1 cellular context compared by ENCODE assay signal in the genomic region with DNA sequence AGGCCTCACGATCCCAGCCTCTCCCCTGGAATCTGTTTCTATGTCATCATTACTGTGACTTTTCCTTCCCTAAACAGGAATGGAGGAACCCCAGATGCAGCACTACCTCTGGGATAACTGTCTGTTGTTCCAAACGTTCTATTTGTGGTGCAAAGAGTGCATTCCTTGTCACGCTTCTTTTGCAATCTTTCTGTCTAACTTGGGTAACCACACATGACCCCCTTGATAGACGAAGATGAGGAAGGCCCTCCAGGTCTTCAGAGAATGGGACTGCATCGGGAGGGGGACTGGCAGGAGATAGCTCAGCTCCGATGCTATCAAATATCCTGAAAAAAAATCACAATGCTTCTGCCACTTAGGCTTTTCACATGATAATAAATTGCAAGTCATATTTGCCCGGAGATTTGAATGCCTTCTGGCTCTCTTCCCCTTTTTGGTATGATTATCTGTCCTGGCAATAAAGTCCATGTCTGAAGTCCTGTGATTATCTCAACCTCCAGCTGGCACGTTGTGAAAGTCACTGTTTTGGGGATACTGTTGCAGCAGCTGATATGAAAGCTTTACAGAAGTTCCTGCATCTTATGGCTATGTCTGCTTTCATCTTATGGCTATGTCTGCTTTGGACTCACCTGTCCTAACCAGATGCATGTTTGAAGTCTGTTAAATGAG.
TF ChIP-seq lines count a peak whose summit lies in the region.

No MANE protein-coding gene starts in this region.

TF ChIP-seq in K562, 482 proteins besides CTCF, POLR2A, EP300 and RAD21 (continued from another document and continues in another):
- TF ChIP-seq ZFX (CRISPR knock-in tag; IDR thresholded peaks at IDR 0.05) = peak; percentile 20; the same call in 1 of the 2 replicates
- no peak for TF ChIP-seq ZNF717 (CRISPR knock-in tag; IDR thresholded peaks at IDR 0.05)
- TF ChIP-seq ZNF75A (CRISPR knock-in tag; IDR thresholded peaks at IDR 0.05) = 0 out of 2 replicates have a peak, but pooled peaks have one; percentile 58
- TF ChIP-seq TCF7 (IDR thresholded peaks at IDR 0.05; ENCODE audit: borderline replicate concordance) = peak; percentile 65; the same call in 1 of the 2 replicates
- peak; percentile 82 for TF ChIP-seq ZNF583 (CRISPR knock-in tag; IDR thresholded peaks at IDR 0.05)
- TF ChIP-seq, protein P1, sequence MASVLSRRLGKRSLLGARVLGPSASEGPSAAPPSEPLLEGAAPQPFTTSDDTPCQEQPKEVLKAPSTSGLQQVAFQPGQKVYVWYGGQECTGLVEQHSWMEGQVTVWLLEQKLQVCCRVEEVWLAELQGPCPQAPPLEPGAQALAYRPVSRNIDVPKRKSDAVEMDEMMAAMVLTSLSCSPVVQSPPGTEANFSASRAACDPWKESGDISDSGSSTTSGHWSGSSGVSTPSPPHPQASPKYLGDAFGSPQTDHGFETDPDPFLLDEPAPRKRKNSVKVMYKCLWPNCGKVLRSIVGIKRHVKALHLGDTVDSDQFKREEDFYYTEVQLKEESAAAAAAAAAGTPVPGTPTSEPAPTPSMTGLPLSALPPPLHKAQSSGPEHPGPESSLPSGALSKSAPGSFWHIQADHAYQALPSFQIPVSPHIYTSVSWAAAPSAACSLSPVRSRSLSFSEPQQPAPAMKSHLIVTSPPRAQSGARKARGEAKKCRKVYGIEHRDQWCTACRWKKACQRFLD (CRISPR knock-in tag; IDR thresholded peaks at IDR 0.05) = peak; percentile 96
- TF ChIP-seq CBFA2T2 (conservative IDR thresholded peaks at IDR 0.05) = peak; percentile 92
- TF ChIP-seq, protein P2, sequence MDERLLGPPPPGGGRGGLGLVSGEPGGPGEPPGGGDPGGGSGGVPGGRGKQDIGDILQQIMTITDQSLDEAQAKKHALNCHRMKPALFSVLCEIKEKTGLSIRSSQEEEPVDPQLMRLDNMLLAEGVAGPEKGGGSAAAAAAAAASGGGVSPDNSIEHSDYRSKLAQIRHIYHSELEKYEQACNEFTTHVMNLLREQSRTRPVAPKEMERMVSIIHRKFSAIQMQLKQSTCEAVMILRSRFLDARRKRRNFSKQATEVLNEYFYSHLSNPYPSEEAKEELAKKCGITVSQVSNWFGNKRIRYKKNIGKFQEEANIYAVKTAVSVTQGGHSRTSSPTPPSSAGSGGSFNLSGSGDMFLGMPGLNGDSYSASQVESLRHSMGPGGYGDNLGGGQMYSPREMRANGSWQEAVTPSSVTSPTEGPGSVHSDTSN (CRISPR knock-in tag; IDR thresholded peaks at IDR 0.05; ENCODE audit: low read depth) = no peak
- TF ChIP-seq, protein P2 (tag; conservative IDR thresholded peaks at IDR 0.05; ENCODE audit: low read depth) = peak; percentile 47; the same call in 1 of the 2 replicates
- peak; percentile 83 for TF ChIP-seq HDAC3 (IDR thresholded peaks at IDR 0.05; ENCODE audit: borderline replicate concordance, partially characterized antibody)
- peak; percentile 95 for TF ChIP-seq TCF3 (CRISPR knock-in tag; IDR thresholded peaks at IDR 0.05)
- TF ChIP-seq RBBP5 (IDR thresholded peaks at IDR 0.05; ENCODE audit: borderline replicate concordance, insufficient read depth, low read length, poor library complexity, severe bottlenecking) = no peak
- TF ChIP-seq RB1 (IDR thresholded peaks at IDR 0.05; ENCODE audit: low read depth) = no peak
- 0 out of 2 replicates have a peak, but pooled peaks have one; percentile 21 for TF ChIP-seq NCOA1 (IDR thresholded peaks at IDR 0.05; ENCODE audit: low read depth)
- TF ChIP-seq SMAD4 (CRISPR knock-in tag; conservative IDR thresholded peaks at IDR 0.05) = peak; percentile 96
- TF ChIP-seq, protein P3, sequence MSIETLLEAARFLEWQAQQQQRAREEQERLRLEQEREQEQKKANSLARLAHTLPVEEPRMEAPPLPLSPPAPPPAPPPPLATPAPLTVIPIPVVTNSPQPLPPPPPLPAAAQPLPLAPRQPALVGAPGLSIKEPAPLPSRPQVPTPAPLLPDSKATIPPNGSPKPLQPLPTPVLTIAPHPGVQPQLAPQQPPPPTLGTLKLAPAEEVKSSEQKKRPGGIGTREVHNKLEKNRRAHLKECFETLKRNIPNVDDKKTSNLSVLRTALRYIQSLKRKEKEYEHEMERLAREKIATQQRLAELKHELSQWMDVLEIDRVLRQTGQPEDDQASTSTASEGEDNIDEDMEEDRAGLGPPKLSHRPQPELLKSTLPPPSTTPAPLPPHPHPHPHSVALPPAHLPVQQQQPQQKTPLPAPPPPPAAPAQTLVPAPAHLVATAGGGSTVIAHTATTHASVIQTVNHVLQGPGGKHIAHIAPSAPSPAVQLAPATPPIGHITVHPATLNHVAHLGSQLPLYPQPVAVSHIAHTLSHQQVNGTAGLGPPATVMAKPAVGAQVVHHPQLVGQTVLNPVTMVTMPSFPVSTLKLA (conservative IDR thresholded peaks at IDR 0.05) = peak in 1 of 2 experiments; percentile 28; a peak in 1 of 4 replicates
- peak; percentile 90 for TF ChIP-seq ZNF589 (CRISPR knock-in tag; IDR thresholded peaks at IDR 0.05; ENCODE audit: low read depth)
- TF ChIP-seq ZBTB17 (CRISPR knock-in tag; IDR thresholded peaks at IDR 0.05) = peak; percentile 71; the same call in 1 of the 2 replicates
- TF ChIP-seq TEAD4 (IDR thresholded peaks at IDR 0.05; ENCODE audit: low read length) = peak; percentile 98
- TF ChIP-seq TEAD4 (CRISPR knock-in tag; IDR thresholded peaks at IDR 0.05; ENCODE audit: borderline replicate concordance) = no peak
- TF ChIP-seq RBFOX2 (IDR thresholded peaks at IDR 0.05; ENCODE audit: low read depth, low read length) = no peak
- TF ChIP-seq, protein P4, sequence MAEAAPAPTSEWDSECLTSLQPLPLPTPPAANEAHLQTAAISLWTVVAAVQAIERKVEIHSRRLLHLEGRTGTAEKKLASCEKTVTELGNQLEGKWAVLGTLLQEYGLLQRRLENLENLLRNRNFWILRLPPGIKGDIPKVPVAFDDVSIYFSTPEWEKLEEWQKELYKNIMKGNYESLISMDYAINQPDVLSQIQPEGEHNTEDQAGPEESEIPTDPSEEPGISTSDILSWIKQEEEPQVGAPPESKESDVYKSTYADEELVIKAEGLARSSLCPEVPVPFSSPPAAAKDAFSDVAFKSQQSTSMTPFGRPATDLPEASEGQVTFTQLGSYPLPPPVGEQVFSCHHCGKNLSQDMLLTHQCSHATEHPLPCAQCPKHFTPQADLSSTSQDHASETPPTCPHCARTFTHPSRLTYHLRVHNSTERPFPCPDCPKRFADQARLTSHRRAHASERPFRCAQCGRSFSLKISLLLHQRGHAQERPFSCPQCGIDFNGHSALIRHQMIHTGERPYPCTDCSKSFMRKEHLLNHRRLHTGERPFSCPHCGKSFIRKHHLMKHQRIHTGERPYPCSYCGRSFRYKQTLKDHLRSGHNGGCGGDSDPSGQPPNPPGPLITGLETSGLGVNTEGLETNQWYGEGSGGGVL (CRISPR knock-in tag; IDR thresholded peaks at IDR 0.05) = no peak
- peak; percentile 91 to 93 for TF ChIP-seq KDM1A (IDR thresholded peaks at IDR 0.05)
- TF ChIP-seq HDAC2 (IDR thresholded peaks at IDR 0.05) = peak; percentile 97
- TF ChIP-seq BHLHE40 (IDR thresholded peaks at IDR 0.05; ENCODE audit: low read length) = peak; percentile 51; the same call in 1 of the 2 replicates
- peak; percentile 57 for TF ChIP-seq ZNF316 (IDR thresholded peaks at IDR 0.05)
- TF ChIP-seq ZNF41 (CRISPR knock-in tag; conservative IDR thresholded peaks at IDR 0.05) = peak; percentile 67; the same call in 1 of the 2 replicates
- TF ChIP-seq ARID1B (IDR thresholded peaks at IDR 0.05) = peak; percentile 96
- peak; percentile 76 for TF ChIP-seq ELF4 (CRISPR knock-in tag; IDR thresholded peaks at IDR 0.05)
- TF ChIP-seq, protein P5, sequence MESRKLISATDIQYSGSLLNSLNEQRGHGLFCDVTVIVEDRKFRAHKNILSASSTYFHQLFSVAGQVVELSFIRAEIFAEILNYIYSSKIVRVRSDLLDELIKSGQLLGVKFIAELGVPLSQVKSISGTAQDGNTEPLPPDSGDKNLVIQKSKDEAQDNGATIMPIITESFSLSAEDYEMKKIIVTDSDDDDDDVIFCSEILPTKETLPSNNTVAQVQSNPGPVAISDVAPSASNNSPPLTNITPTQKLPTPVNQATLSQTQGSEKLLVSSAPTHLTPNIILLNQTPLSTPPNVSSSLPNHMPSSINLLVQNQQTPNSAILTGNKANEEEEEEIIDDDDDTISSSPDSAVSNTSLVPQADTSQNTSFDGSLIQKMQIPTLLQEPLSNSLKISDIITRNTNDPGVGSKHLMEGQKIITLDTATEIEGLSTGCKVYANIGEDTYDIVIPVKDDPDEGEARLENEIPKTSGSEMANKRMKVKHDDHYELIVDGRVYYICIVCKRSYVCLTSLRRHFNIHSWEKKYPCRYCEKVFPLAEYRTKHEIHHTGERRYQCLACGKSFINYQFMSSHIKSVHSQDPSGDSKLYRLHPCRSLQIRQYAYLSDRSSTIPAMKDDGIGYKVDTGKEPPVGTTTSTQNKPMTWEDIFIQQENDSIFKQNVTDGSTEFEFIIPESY (CRISPR knock-in tag; IDR thresholded peaks at IDR 0.05) = 0 out of 2 replicates have a peak, but pooled peaks have one; percentile 29
- TF ChIP-seq ZBED1 (IDR thresholded peaks at IDR 0.05) = peak; percentile 59; the same call in 1 of the 2 replicates
- peak; percentile 97 for TF ChIP-seq PML (IDR thresholded peaks at IDR 0.05; ENCODE audit: low read length)
- TF ChIP-seq, protein P6, sequence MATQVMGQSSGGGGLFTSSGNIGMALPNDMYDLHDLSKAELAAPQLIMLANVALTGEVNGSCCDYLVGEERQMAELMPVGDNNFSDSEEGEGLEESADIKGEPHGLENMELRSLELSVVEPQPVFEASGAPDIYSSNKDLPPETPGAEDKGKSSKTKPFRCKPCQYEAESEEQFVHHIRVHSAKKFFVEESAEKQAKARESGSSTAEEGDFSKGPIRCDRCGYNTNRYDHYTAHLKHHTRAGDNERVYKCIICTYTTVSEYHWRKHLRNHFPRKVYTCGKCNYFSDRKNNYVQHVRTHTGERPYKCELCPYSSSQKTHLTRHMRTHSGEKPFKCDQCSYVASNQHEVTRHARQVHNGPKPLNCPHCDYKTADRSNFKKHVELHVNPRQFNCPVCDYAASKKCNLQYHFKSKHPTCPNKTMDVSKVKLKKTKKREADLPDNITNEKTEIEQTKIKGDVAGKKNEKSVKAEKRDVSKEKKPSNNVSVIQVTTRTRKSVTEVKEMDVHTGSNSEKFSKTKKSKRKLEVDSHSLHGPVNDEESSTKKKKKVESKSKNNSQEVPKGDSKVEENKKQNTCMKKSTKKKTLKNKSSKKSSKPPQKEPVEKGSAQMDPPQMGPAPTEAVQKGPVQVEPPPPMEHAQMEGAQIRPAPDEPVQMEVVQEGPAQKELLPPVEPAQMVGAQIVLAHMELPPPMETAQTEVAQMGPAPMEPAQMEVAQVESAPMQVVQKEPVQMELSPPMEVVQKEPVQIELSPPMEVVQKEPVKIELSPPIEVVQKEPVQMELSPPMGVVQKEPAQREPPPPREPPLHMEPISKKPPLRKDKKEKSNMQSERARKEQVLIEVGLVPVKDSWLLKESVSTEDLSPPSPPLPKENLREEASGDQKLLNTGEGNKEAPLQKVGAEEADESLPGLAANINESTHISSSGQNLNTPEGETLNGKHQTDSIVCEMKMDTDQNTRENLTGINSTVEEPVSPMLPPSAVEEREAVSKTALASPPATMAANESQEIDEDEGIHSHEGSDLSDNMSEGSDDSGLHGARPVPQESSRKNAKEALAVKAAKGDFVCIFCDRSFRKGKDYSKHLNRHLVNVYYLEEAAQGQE (CRISPR knock-in tag; IDR thresholded peaks at IDR 0.05; ENCODE audit: low read depth) = no peak
- TF ChIP-seq, protein P7, sequence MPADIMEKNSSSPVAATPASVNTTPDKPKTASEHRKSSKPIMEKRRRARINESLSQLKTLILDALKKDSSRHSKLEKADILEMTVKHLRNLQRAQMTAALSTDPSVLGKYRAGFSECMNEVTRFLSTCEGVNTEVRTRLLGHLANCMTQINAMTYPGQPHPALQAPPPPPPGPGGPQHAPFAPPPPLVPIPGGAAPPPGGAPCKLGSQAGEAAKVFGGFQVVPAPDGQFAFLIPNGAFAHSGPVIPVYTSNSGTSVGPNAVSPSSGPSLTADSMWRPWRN (IDR thresholded peaks at IDR 0.05; ENCODE audit: low read depth) = peak; percentile 88
- peak; percentile 69; the same call in 1 of the 2 replicates for TF ChIP-seq ZNF584 (CRISPR knock-in tag; IDR thresholded peaks at IDR 0.05; ENCODE audit: low read depth)
- peak; percentile 48 for TF ChIP-seq CEBPG (CRISPR knock-in tag; IDR thresholded peaks at IDR 0.05)
- 0 out of 4 replicates have a peak, but pooled peaks of 1 of the 2 experiments have one; percentile 30 for TF ChIP-seq CEBPG (tag; conservative IDR thresholded peaks at IDR 0.05 in 1 of 2, IDR thresholded peaks at IDR 0.05 in 1 of 2)
- TF ChIP-seq, protein P8, sequence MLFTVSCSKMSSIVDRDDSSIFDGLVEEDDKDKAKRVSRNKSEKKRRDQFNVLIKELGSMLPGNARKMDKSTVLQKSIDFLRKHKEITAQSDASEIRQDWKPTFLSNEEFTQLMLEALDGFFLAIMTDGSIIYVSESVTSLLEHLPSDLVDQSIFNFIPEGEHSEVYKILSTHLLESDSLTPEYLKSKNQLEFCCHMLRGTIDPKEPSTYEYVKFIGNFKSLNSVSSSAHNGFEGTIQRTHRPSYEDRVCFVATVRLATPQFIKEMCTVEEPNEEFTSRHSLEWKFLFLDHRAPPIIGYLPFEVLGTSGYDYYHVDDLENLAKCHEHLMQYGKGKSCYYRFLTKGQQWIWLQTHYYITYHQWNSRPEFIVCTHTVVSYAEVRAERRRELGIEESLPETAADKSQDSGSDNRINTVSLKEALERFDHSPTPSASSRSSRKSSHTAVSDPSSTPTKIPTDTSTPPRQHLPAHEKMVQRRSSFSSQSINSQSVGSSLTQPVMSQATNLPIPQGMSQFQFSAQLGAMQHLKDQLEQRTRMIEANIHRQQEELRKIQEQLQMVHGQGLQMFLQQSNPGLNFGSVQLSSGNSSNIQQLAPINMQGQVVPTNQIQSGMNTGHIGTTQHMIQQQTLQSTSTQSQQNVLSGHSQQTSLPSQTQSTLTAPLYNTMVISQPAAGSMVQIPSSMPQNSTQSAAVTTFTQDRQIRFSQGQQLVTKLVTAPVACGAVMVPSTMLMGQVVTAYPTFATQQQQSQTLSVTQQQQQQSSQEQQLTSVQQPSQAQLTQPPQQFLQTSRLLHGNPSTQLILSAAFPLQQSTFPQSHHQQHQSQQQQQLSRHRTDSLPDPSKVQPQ (CRISPR knock-in tag; IDR thresholded peaks at IDR 0.05; ENCODE audit: borderline replicate concordance) = 0 out of 2 replicates have a peak, but pooled peaks have one; percentile 52
- TF ChIP-seq ZNF239 (CRISPR knock-in tag; IDR thresholded peaks at IDR 0.05) = peak; percentile 74
- TF ChIP-seq MEIS2 (IDR thresholded peaks at IDR 0.05; ENCODE audit: partially characterized antibody) = peak; percentile 55
- TF ChIP-seq SPI1 (IDR thresholded peaks at IDR 0.05; ENCODE audit: borderline replicate concordance, low read depth, low read length) = peak; percentile 95
- TF ChIP-seq ZNF253 (CRISPR knock-in tag; conservative IDR thresholded peaks at IDR 0.05) = no peak
- TF ChIP-seq TEAD1 (CRISPR knock-in tag; IDR thresholded peaks at IDR 0.05) = peak in 1 of 2 experiments; percentile 94; a peak in 3 of 4 replicates
- 0 out of 2 replicates have a peak, but pooled peaks have one; percentile 34 for TF ChIP-seq ZNF311 (CRISPR knock-in tag; IDR thresholded peaks at IDR 0.05)
- TF ChIP-seq DPF2 (IDR thresholded peaks at IDR 0.05) = peak; percentile 83
- TF ChIP-seq ZNF644 (tag; IDR thresholded peaks at IDR 0.05; ENCODE audit: low read depth) = peak; percentile 95
- TF ChIP-seq ILK (tag; IDR thresholded peaks at IDR 0.05; ENCODE audit: borderline replicate concordance, low read depth) = no peak
